8 cellular contexts compared by ENCODE assay signal in genomic region chr22:22111267-22111751, GRCh38.
DNase-seq lines count a peak whose midpoint lies in the region; ATAC-seq and TF ChIP-seq lines count a peak whose summit lies in the region.

No MANE protein-coding gene starts in this region.

- no peak for TF ChIP-seq CTCF in cardiac fibroblast (IDR thresholded peaks at IDR 0.05; ENCODE audit: low read depth, low read length)

- CTCF ChIA-PET in HEK293T (lab: Yijun Ruan, JAX): interaction anchor here (0.6 to 1.7 kb wide), 12 partner anchors 8 to 440 kb away, joined by 3 to 7 read pairs (median 3); no protein-coding TSS in a partner anchor

- ATAC-seq in GM21390 (IDR thresholded peaks at IDR 0.05; ENCODE audit: unreplicated experiment): peak; percentile 47

- DNase-seq in GM04503 (ENCODE audit: low read depth) (peak; percentile 26), HK-2 (ENCODE audit: unreplicated experiment) (peak; percentile 68), cardiac fibroblast (ENCODE audit: low read depth in 2 of 2) (peak; percentile 35 to 90), hypothalamus (lab: John Stamatoyannopoulos, UW) (no peak), GDM1 (lab: John Stamatoyannopoulos, UW) (no peak), HEK293T (ENCODE audit: extremely low spot score) (no peak)
- peak; percentile 16 to 57 for DNase-seq in stimulated activated CD8-positive, alpha-beta memory T cell treated with anti-CD3 and anti-CD28 coated beads, Interleukin-7, amount 100 ng/mL, for 48 hours (ENCODE audit: extremely low read depth in 1 of 2, low read depth in 1 of 2)

- POLR2A ChIA-PET in HEK293T (lab: Yijun Ruan, JAX): no interaction called here

- no peak overlapping the region for H3K4me3 ChIP-seq in cardiac fibroblast (replicated peaks in 1 of 2; ENCODE audit: low read depth in 2 of 2, low read length in 2 of 2)

TF ChIP-seq in HEK293T, 16 proteins besides CTCF, POLR2A, EP300 and RAD21:
- TF ChIP-seq ARNT (IDR thresholded peaks at IDR 0.05): no peak
- no peak for TF ChIP-seq FOXK2 (IDR thresholded peaks at IDR 0.05)
- TF ChIP-seq FOXA1 (IDR thresholded peaks at IDR 0.05): no peak
- no peak for TF ChIP-seq SUZ12 (IDR thresholded peaks at IDR 0.05)
- no peak for TF ChIP-seq CTBP1 (IDR thresholded peaks at IDR 0.05; ENCODE audit: borderline replicate concordance)

Comparison
In these comparisons a context has a peak if more than half of its experiments do, and no peak if none do; other contexts are left out.
1. DNase-seq: peak in GM04503 (single experiment), HK-2 (single experiment), cardiac fibroblast (2 of 2) and stimulated activated CD8-positive, alpha-beta memory T cell treated with anti-CD3 and anti-CD28 coated beads, Interleukin-7, amount 100 ng/mL, for 48 hours (2 of 2); none in hypothalamus (0 of 51), GDM1 (single experiment) and HEK293T (single experiment).